13 cellular contexts compared by ENCODE assay signal in genomic region chr5:102666164-102666951, GRCh38.
DNase-seq lines count a peak whose midpoint lies in the region; ATAC-seq and TF ChIP-seq lines count a peak whose summit lies in the region.
"Had no signal": no experiment of that assay in that cellular context is flagged by ENCODE, and none has a peak within 500 bp of the region (broad histone marks: within the 10 kb centered on the region; RNA-seq: fewer than 3 reads in every experiment).

No MANE protein-coding gene starts in this region.

- H3K27me3 Mint-ChIP-seq in chondrocyte (ENCODE audit: low read depth) = no peaks in the 10 kb centered on the region

- H3K9ac ChIP-seq in PC-3 (ENCODE audit: low read length) = no peak overlapping the region

- H3K27ac Mint-ChIP-seq in chondrocyte (ENCODE audit: unreplicated experiment) = no peak overlapping the region
- H3K27ac Mint-ChIP-seq: activated T-helper 1 cell treated with anti-CD3 and anti-CD28 coated beads, Interleukin-12 subunit alpha, Interleukin-12 subunit beta, Interleukin-2, Interleukin-4 antibody, amounts not matched to agents 30 ng/mL and 10 ng/mL and 1 ng/mL, durations not matched to agents 14 hours and 24 hours and 36 hours had no signal

- H3K4me1 ChIP-seq in PC-3 (ENCODE audit: insufficient read depth, low read length) = peaks cover 18% of the 10 kb centered on the region
- H3K4me1 ChIP-seq in ascending aorta = no peaks in the 10 kb centered on the region
- H3K4me1 ChIP-seq: psoas muscle had no signal

- H3K9me3 Mint-ChIP-seq in chondrocyte (ENCODE audit: low read depth) = no peaks in the 10 kb centered on the region
- H3K9me3 Mint-ChIP-seq: activated T-helper 1 cell treated with anti-CD3 and anti-CD28 coated beads, Interleukin-12 subunit alpha, Interleukin-12 subunit beta, Interleukin-2, Interleukin-4 antibody, amounts not matched to agents 30 ng/mL and 10 ng/mL and 1 ng/mL, durations not matched to agents 14 hours and 24 hours and 36 hours had no signal

- peaks cover 8% of the 10 kb centered on the region; the same call in 1 of the 2 replicates for H3K9me2 ChIP-seq in PC-3 (replicated peaks; ENCODE audit: low read length)

- intact Hi-C loops in PC-3 (cut with micrococcal nuclease) (no loop called here), ascending aorta (cut with DNase I) (no loop called here)

- no peaks in the 10 kb centered on the region for H4K20me1 ChIP-seq in PC-3 (ENCODE audit: low read length)

- H3F3A ChIP-seq in PC-3 (ENCODE audit: low read length, unreplicated experiment) = no peaks in the 10 kb centered on the region

- no peak for TF ChIP-seq CTCF in PC-3 (conservative IDR thresholded peaks at IDR 0.05; ENCODE audit: low read depth, low read length)
- no peak for TF ChIP-seq CTCF in ascending aorta (IDR thresholded peaks at IDR 0.05)
- TF ChIP-seq CTCF in chondrocyte (IDR thresholded peaks at IDR 0.05) = no peak

- no peak overlapping the region for H3K4me3 Mint-ChIP-seq in chondrocyte (ENCODE audit: unreplicated experiment)
- H3K4me3 Mint-ChIP-seq: activated T-helper 1 cell treated with anti-CD3 and anti-CD28 coated beads, Interleukin-12 subunit alpha, Interleukin-12 subunit beta, Interleukin-2, Interleukin-4 antibody, amounts not matched to agents 30 ng/mL and 10 ng/mL and 1 ng/mL, durations not matched to agents 14 hours and 24 hours and 36 hours had no signal

- H3K36me3 Mint-ChIP-seq in chondrocyte (ENCODE audit: low read depth) = peaks cover 3% of the 10 kb centered on the region

- H3K27ac ChIP-seq in PC-3 (ENCODE audit: low read length) (no peak overlapping the region), ascending aorta (no peak overlapping the region)
- H3K27ac ChIP-seq: C4-2B, cardiac muscle cell, left ventricle myocardium inferior, psoas muscle had no signal

- H3K9me3 ChIP-seq in PC-3 (ENCODE audit: low read length) (no peaks in the 10 kb centered on the region), ascending aorta (no peaks in the 10 kb centered on the region)
- H3K9me3 ChIP-seq: left ventricle myocardium inferior, psoas muscle had no signal

- peaks cover 13% of the 10 kb centered on the region for H3K4me1 Mint-ChIP-seq in chondrocyte (ENCODE audit: low read depth)

- no TSS peak for BruUV-seq in PC-3 (replicated peaks; lab: Mats Ljungman, UMichigan)

- H3K79me2 ChIP-seq in PC-3 (ENCODE audit: low read length) = no peaks in the 10 kb centered on the region

- H3K36me3 ChIP-seq in PC-3 (ENCODE audit: low read depth, low read length) (no peaks in the 10 kb centered on the region), ascending aorta (no peaks in the 10 kb centered on the region)
- H3K36me3 ChIP-seq: cardiac muscle cell, left ventricle myocardium inferior had no signal

- H3K4me3 ChIP-seq in PC-3 (ENCODE audit: low read length) = no peak overlapping the region
- no peak overlapping the region for H3K4me3 ChIP-seq in ascending aorta
- H3K4me3 ChIP-seq: cardiac muscle cell, left ventricle myocardium inferior, psoas muscle had no signal

- no peak overlapping the region for H3K4me2 ChIP-seq in PC-3 (ENCODE audit: low read length)

- no peak overlapping the region for H2AFZ ChIP-seq in PC-3 (ENCODE audit: low read length)

- peak; percentile 72 for DNase-seq in COLO668 (lab: John Stamatoyannopoulos, UW; ENCODE audit: unreplicated experiment)
- DNase-seq in NCI-H1092 treated with DMSO at 0.1 percent for 48 hours (lab: John Stamatoyannopoulos, UW) = peak; percentile 57
- DNase-seq in PC-3 = peak; percentile 35
- peak; percentile 30 for DNase-seq in iris pigment epithelial cell (ENCODE audit: low read depth)
- no peak for DNase-seq in ascending aorta (ENCODE audit: low spot score in 2 of 2)
- DNase-seq in chondrocyte (ENCODE audit: low spot score) = no peak
- DNase-seq: left ventricle myocardium inferior, psoas muscle had no signal

- POLR2A ChIA-PET in PC-3 (lab: Charles Lee; ENCODE audit: unreplicated experiment) = no interaction called here

- H3K27me3 ChIP-seq in PC-3 (ENCODE audit: low read length) = no peaks in the 10 kb centered on the region
- no peaks in the 10 kb centered on the region for H3K27me3 ChIP-seq in ascending aorta
- H3K27me3 ChIP-seq: cardiac muscle cell had no signal

- CTCF ChIA-PET in PC-3 (lab: Charles Lee) = no interaction called here

- no peak for ATAC-seq in PC-3
- no peak for ATAC-seq in GM19324 (IDR thresholded peaks at IDR 0.05; ENCODE audit: low FRiP score, unreplicated experiment)
- ATAC-seq in GM18498 (IDR thresholded peaks at IDR 0.05; ENCODE audit: unreplicated experiment) = no peak
- ATAC-seq: psoas muscle had no signal

Comparison
In these comparisons a context has a peak if more than half of its experiments do, and no peak if none do; other contexts are left out.
1. DNase-seq: peak in COLO668 (single experiment), NCI-H1092 treated with DMSO at 0.1 percent for 48 hours (single experiment), PC-3 (single experiment) and iris pigment epithelial cell (single experiment); none in ascending aorta (0 of 2) and chondrocyte (single experiment).